Comparison of ENCODE assay signal across 8 cellular contexts in genomic region chr12:6771509-6772330, GRCh38. TPM values are rescaled to one million over a fixed set of nuclear protein-coding genes. Genes with fewer than 3 reads are reported as not detected.
DNase-seq lines count a peak whose midpoint lies in the region; ATAC-seq and TF ChIP-seq lines count a peak whose summit lies in the region.

No MANE protein-coding gene starts in this region.

- intact Hi-C loops in Right ventricle myocardium superior (cut with DNase I) (no loop called here), cardiac septum (cut with DNase I) (no loop called here), natural killer cell (cut with micrococcal nuclease) (no loop called here), vagina (cut with DNase I) (no loop called here), lower leg skin (cut with DNase I; ENCODE audit: low total_unique reads) (no loop called here)

- H3K4me1 Mint-ChIP-seq in natural killer cell, result peaks cover 18 to 26% of the 10 kb centered on the region in 2 donors

- H3K27me3 Mint-ChIP-seq in natural killer cell (ENCODE audit: low read depth in 2 of 2), result peaks cover 67 to 74% of the 10 kb centered on the region in 2 donors

- peak overlapping the region in 1 of 2 donors; percentile 41 for H3K4me3 ChIP-seq in vagina
- no peak overlapping the region for H3K4me3 ChIP-seq in lower leg skin (ENCODE audit: low read depth, poor library complexity, severe bottlenecking)

- H3K36me3 ChIP-seq in vagina, result peaks cover 0 to 20% of the 10 kb centered on the region in 2 donors

- TF ChIP-seq POLR2A in vagina (IDR thresholded peaks at IDR 0.05) (no peak), lower leg skin (IDR thresholded peaks at IDR 0.05) (no peak)

- DNase-seq in Right ventricle myocardium superior, result no peak
- no peak for DNase-seq in cardiac septum (ENCODE audit: low spot score)
- DNase-seq in amniotic epithelial cell (ENCODE audit: low read depth), result peak; percentile 37
- no peak for DNase-seq in natural killer cell
- no peak for DNase-seq in vagina (ENCODE audit: extremely low spot score in 2 of 2)
- no peak for DNase-seq in MV-4-11 (lab: John Stamatoyannopoulos, UW)
- DNase-seq in lower leg skin (ENCODE audit: low spot score in 2 of 2), result no peak
- no peak for DNase-seq in stimulated activated CD4-positive, alpha-beta T cell treated with anti-CD3 and anti-CD28 coated beads, Interleukin-2, amount 100 ng/mL, for 48 hours

- H3K4me1 ChIP-seq in vagina, result peaks cover 48% of the 10 kb centered on the region

- no peaks in the 10 kb centered on the region for H3K9me3 Mint-ChIP-seq in natural killer cell

- H3K27ac Mint-ChIP-seq in natural killer cell, result no peak overlapping the region

- no peak for TF ChIP-seq CTCF in natural killer cell (IDR thresholded peaks at IDR 0.05)
- TF ChIP-seq CTCF in vagina (IDR thresholded peaks at IDR 0.05), result no peak
- no peak for TF ChIP-seq CTCF in lower leg skin (IDR thresholded peaks at IDR 0.05)

- ATAC-seq in Right ventricle myocardium superior (ENCODE audit: poor library complexity) (peak; percentile 17), natural killer cell (no peak)

- peak overlapping the region; percentile 26 for H3K4me3 Mint-ChIP-seq in natural killer cell

- H3K36me3 Mint-ChIP-seq in natural killer cell, result no peaks in the 10 kb centered on the region

- WGBS in lower leg skin, 2 donors, result 67 to 68% methylated on average over 12 of the region's 12 CpGs

- H3K27ac ChIP-seq in vagina, result peak overlapping the region; percentile 33

- H3K27me3 ChIP-seq in vagina, result no peaks in the 10 kb centered on the region

- no peaks in the 10 kb centered on the region for H3K9me3 ChIP-seq in vagina

RNA-seq across cellular contexts. Expression of gene LAG3, which starts 0.6 kb away (rescaled TPM):
- total RNA-seq in Right ventricle myocardium superior (0.22 TPM), cardiac septum (0.57 TPM), natural killer cell (1 to 10 TPM in 1 of 3 donors, under 1 TPM in 2; 0.36 to 7.6 (median 0.78) TPM), vagina (10.3 TPM), lower leg skin (1 to 10 TPM in 1 of 4 donors, under 1 TPM in 1, not detected in 2; 0.52 to 1.1 TPM)

RNA-seq across cellular contexts. Expression of gene PTMS, which starts 5.6 kb away (rescaled TPM):
- total RNA-seq in Right ventricle myocardium superior (108 TPM), cardiac septum (234 TPM), natural killer cell (10 to 100 TPM in 1 of 3 donors, 1 to 10 TPM in 2; 2.3 to 33.2 (median 2.8) TPM), vagina (132 TPM), lower leg skin (100 to 1,000 TPM in 2 of 4 donors, 10 to 100 TPM in 2; 91.6 to 131 (median 114) TPM)

RNA-seq across cellular contexts. Expression of gene CD4, which starts 17.6 kb away (rescaled TPM):
- total RNA-seq in Right ventricle myocardium superior (10.4 TPM), cardiac septum (3.8 TPM), natural killer cell (10 to 100 TPM in 1 of 3 donors, 1 to 10 TPM in 2; 8.5 to 10.1 (median 9.8) TPM), vagina (14.2 TPM), lower leg skin (1 to 10 TPM; 2.9 to 7.0 (median 3.6) TPM)

RNA-seq across cellular contexts. Expression of gene MLF2, which starts 18.8 kb away (rescaled TPM):
- total RNA-seq in Right ventricle myocardium superior, result 153 TPM
- 135 TPM for total RNA-seq in cardiac septum
- total RNA-seq in natural killer cell, result 100 to 1,000 TPM; 114 to 117 (median 116) TPM
- total RNA-seq in vagina, result 150 TPM
- 100 to 1,000 TPM; 140 to 196 (median 175) TPM for total RNA-seq in lower leg skin

RNA-seq across cellular contexts. Expression of gene COPS7A, which starts 47.9 kb away (rescaled TPM):
- total RNA-seq in Right ventricle myocardium superior (70.4 TPM), cardiac septum (64.7 TPM), natural killer cell (10 to 100 TPM; 23.5 to 29.8 (median 28.9) TPM), vagina (35.4 TPM), lower leg skin (10 to 100 TPM; 46.3 to 64.6 (median 56.6) TPM)
